In the genomic region with DNA sequence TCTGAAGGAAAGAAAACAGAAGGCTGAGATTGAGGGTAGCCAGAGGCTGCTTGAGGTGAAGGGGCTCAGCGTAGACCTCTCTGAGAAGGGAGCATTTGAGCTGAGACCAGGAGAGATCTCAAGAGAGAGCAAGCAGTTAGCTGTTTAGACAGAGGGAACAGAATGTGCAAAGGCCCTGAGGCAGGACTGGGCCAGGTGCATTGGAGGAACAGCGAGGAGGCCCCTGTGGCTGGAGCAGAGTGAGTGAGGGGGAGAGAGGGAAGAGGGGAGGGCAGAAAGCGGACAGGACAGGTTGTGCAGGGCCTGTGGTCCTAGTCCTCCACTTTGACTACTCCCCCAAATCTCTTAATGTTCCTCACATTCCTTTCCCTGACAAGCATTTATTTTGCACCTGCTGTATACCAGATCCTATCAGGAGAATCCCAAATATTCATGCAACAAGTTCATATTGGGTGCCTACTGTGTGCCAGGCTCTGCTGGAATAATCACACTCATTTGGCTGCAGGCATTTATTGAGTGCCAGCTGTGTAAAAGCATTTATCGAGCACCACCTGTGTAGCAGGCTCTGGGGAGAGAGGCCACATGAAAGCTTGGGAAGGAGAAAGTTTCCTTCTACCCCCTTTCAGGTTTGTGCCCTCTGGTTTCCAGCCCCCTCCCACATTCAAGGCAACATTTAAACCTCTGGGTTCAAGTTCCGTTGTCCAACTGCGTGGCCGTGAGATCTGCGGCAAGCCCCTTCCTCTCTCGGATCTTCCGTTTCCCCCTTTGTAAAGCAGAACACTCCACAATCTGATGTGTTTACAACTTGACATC, we compare ENCODE assay signal across 13 cellular contexts. TPM values are rescaled to one million over a fixed set of nuclear protein-coding genes. Genes with fewer than 3 reads are reported as not detected.
DNase-seq lines count a peak whose midpoint lies in the region; FAIRE-seq and TF ChIP-seq lines count a peak whose summit lies in the region.
"Had no signal": no experiment of that assay in that cellular context is flagged by ENCODE, and none has a peak within 500 bp of the region (broad histone marks: within the 10 kb centered on the region; RNA-seq: fewer than 3 reads in every experiment).

No MANE protein-coding gene starts in this region.

- 64 to 80% (median 74%) methylated on average over 10 of the region's 10 CpGs for WGBS in adrenal gland, 4 donors
- WGBS in prostate gland: 78% methylated on average over 10 of the region's 10 CpGs

- H3K9me3 ChIP-seq in adrenal gland (replicated peaks in 1 of 3) (no peaks in the 10 kb centered on the region), prostate gland (no peaks in the 10 kb centered on the region)

- in situ Hi-C loops in G401 (cut with HindIII; ENCODE audit: low sequenced_read_pairs): no loop called here

- TF ChIP-seq CTCF in 22Rv1 (IDR thresholded peaks at IDR 0.05) (no peak), adrenal gland (IDR thresholded peaks at IDR 0.05) (no peak), foreskin fibroblast (IDR thresholded peaks at IDR 0.05; ENCODE audit: low read depth, low read length) (no peak), prostate gland (IDR thresholded peaks at IDR 0.05) (no peak)

- H3K4me1 ChIP-seq in adrenal gland (replicated peaks in 1 of 2) (peaks cover 43 to 71% of the 10 kb centered on the region in 2 donors), prostate gland (replicated peaks) (peaks cover 16% of the 10 kb centered on the region)

- no peaks in the 10 kb centered on the region for H3K27me3 ChIP-seq in adrenal gland
- H3K27me3 ChIP-seq in prostate gland (replicated peaks; ENCODE audit: insufficient read depth): no peaks in the 10 kb centered on the region

- H3K27ac ChIP-seq in 22Rv1 (0 out of 2 replicates have a peak overlapping the region, but pooled peaks have one; percentile 34), adrenal gland (peak overlapping the region; percentile 98 to 100 (median 99)), prostate gland (peak overlapping the region; percentile 99 to 100)

- intact Hi-C loops in adrenal gland (cut with DNase I): loop anchor here in 1 of 2 donors (2.0 to 5.0 kb wide), 2 partner anchors 14 to 36 kb away; a partner anchor contains a TSS
- intact Hi-C loops in prostate gland (cut with DNase I): no loop called here

- peaks cover 0 to under 1% of the 10 kb centered on the region in 2 donors for H3K36me3 ChIP-seq in adrenal gland (replicated peaks in 1 of 2)
- no peaks in the 10 kb centered on the region for H3K36me3 ChIP-seq in prostate gland

- TF ChIP-seq POLR2A in adrenal gland (IDR thresholded peaks at IDR 0.05) (no peak), prostate gland (IDR thresholded peaks at IDR 0.05) (no peak)

- H3K4me3 ChIP-seq in adrenal gland (peak overlapping the region in 1 of 4 donors; percentile 52), foreskin fibroblast (ENCODE audit: low read depth in 1 of 2, low read length in 2 of 2) (peak overlapping the region; percentile 19 to 37), prostate gland (peak overlapping the region in 1 of 2 donors; percentile 33)

- DNase-seq in adrenal gland (no peak), foreskin fibroblast (no peak), prostate gland (ENCODE audit: low spot score) (no peak), dedifferentiated amniotic fluid mesenchymal stem cell (ENCODE audit: extremely low spot score) (no peak), G401 (ENCODE audit: low spot score) (no peak), urothelium cell line (ENCODE audit: low spot score) (no peak)
- no peak for DNase-seq in activated naive CD4-positive, alpha-beta T cell treated with Interleukin-2 at 50 U/mL for 16 hours
- DNase-seq: activated CD8-positive, alpha-beta memory T cell treated with anti-CD3 and anti-CD28 coated beads for 24 hours; activated naive CD8-positive, alpha-beta T cell treated with anti-CD3 and anti-CD28 coated beads for 36 hours; AML-193; OCI-M1; stimulated activated naive CD4-positive, alpha-beta T cell treated with Interleukin-2 at 50 U/mL for 16 hours had no signal

- no peak for FAIRE-seq in urothelium cell line (lab: Jason Lieb, UNC)

RNA-seq across cellular contexts. Expression of a gene that starts 36.5 kb away (rescaled TPM):
- 100 to 1,000 TPM; 124 to 329 (median 236) TPM for total RNA-seq in adrenal gland
- 100 to 1,000 TPM in 1 of 3 donors, 10 to 100 TPM in 2; 34.9 to 154 (median 69.2) TPM for polyA plus RNA-seq in adrenal gland
- total RNA-seq in prostate gland: 100 to 1,000 TPM; 160 to 168 TPM
- 3.2 and 8.9 TPM in 2 replicates for total RNA-seq in G401 (2014; rRNA removed; shearing (Covaris generic))

Comparison
In these comparisons a context has a peak if more than half of its experiments do, and no peak if none do; other contexts are left out.
1. H3K27ac ChIP-seq: peak in every context shown above with its lines; median percentile 100 in prostate gland; 99 in adrenal gland; 34 in 22Rv1.
2. RNA of a gene that starts 36.5 kb away (total RNA-seq): 124 to 329 TPM in adrenal gland and 160 to 168 TPM in prostate gland; 3.2 to 8.9 TPM in G401; every median in the first group is over 10 times any median in the second.